In genomic region chr9:137200311-137201204, GRCh38 we compare ENCODE assay signal across 8 cellular contexts.
DNase-seq lines count a peak whose midpoint lies in the region; ATAC-seq and FAIRE-seq lines count a peak whose summit lies in the region.

TSS of gene TPRN (minus strand) at chr9:137200741. CDS start at chr9:137200711, 30 bp downstream.

- FAIRE-seq in islet of Langerhans (lab: Jason Lieb, UNC), result peak; percentile 81

- peak; percentile 87 for ATAC-seq in GM19023 (IDR thresholded peaks at IDR 0.05; ENCODE audit: unreplicated experiment)
- peak; percentile 88 for ATAC-seq in HG03280 (IDR thresholded peaks at IDR 0.05; ENCODE audit: unreplicated experiment)

- DNase-seq in AG08396 (ENCODE audit: low spot score) (peak; percentile 100), NCI-H345 treated with DMSO at 0.1 percent for 48 hours (lab: John Stamatoyannopoulos, UW; ENCODE audit: unreplicated experiment) (peak; percentile 98), cerebellar cortex (ENCODE audit: low spot score) (peak; percentile 99)
- peak; percentile 98 for DNase-seq in activated CD4-positive, CD25-positive, alpha-beta regulatory T cell treated with anti-CD3 and anti-CD28 coated beads, Interleukin-2, amount 50 U/mL, for 16 hours (ENCODE audit: low read depth, low spot score)
- DNase-seq in stimulated activated CD4-positive, alpha-beta T cell treated with anti-CD3 and anti-CD28 coated beads, Interleukin-12 subunit alpha, Interleukin-12 subunit beta, amount 100 ng/mL, for 4 hours, result peak; percentile 96

Comparison
In these comparisons a context has a peak if more than half of its experiments do, and no peak if none do; other contexts are left out.
1. Peak in every context shown above with its lines: DNase-seq and ATAC-seq.